Comparison of ENCODE assay signal across 19 cellular contexts in the genomic region with DNA sequence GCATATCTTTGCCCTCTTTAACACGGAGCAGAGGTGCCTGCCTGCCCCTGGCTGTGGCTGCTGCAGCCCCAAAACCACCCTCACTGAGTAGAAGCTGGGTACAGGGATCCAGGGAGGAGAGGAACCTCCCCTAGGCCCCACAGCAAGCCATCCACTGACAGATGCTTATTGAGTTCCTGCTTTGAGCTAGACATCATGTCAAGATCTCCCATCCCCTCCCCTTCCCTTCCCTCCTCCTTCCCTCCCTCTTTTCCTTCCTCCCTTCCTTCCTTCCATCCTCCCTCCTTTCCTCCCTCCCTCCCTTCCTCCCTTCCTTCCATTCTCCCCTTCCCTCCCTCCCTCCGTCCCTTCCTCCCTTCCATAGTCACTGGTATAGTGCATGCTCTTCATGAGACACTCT. TPM values are rescaled to one million over a fixed set of nuclear protein-coding genes. Genes with fewer than 3 reads are reported as not detected.
DNase-seq lines count a peak whose midpoint lies in the region; ATAC-seq and TF ChIP-seq lines count a peak whose summit lies in the region.
"Had no signal": no experiment of that assay in that cellular context is flagged by ENCODE, and none has a peak within 500 bp of the region (broad histone marks: within the 10 kb centered on the region; RNA-seq: fewer than 3 reads in every experiment).

No MANE protein-coding gene starts in this region.

- H3K27me3 ChIP-seq in gastroesophageal sphincter (peaks cover 34% of the 10 kb centered on the region), stomach (peaks cover 0 to 47% (median 10%) of the 10 kb centered on the region in 3 donors), testis (no peaks in the 10 kb centered on the region)
- H3K27me3 ChIP-seq: tibial nerve had no signal

- WGBS in gastroesophageal sphincter (ENCODE audit: low coverage in 1 of 2), 2 donors = 40 to 43% methylated on average over 1 of the region's 2 CpGs
- WGBS in stomach, 5 donors = 48 to 79% (median 70%) methylated on average over 2 of the region's 2 CpGs
- 77 to 86% methylated on average over 2 of the region's 2 CpGs for WGBS in testis, 2 donors

- peaks cover 25% of the 10 kb centered on the region for H3K4me1 Mint-ChIP-seq in activated naive CD8-positive, alpha-beta T cell treated with anti-CD3 and anti-CD28 coated beads, Interleukin-2, amount 10 ng/mL, durations not matched to agents 7 days and 5 days
- peaks cover 16% of the 10 kb centered on the region for H3K4me1 Mint-ChIP-seq in activated naive CD8-positive, alpha-beta T cell treated with anti-CD3 and anti-CD28 coated beads for 36 hours

- ATAC-seq in activated naive CD8-positive, alpha-beta T cell treated with anti-CD3 and anti-CD28 coated beads, Interleukin-2, amount 10 ng/mL, durations not matched to agents 7 days and 5 days (ENCODE audit: low read depth) = no peak
- ATAC-seq in gastroesophageal sphincter = no peak

- TF ChIP-seq CTCF in gastroesophageal sphincter (IDR thresholded peaks at IDR 0.05) (no peak), stomach (IDR thresholded peaks at IDR 0.05) (no peak), testis (IDR thresholded peaks at IDR 0.05) (no peak)

- no peaks in the 10 kb centered on the region for H3K9me3 ChIP-seq in gastroesophageal sphincter
- no peaks in the 10 kb centered on the region for H3K9me3 ChIP-seq in stomach
- no peaks in the 10 kb centered on the region for H3K9me3 ChIP-seq in testis
- H3K9me3 ChIP-seq: ascending aorta, neutrophil, tibial nerve had no signal

- H3K4me3 Mint-ChIP-seq in activated naive CD8-positive, alpha-beta T cell treated with anti-CD3 and anti-CD28 coated beads, Interleukin-2, amount 10 ng/mL, durations not matched to agents 7 days and 5 days = no peak overlapping the region
- H3K4me3 Mint-ChIP-seq in activated naive CD8-positive, alpha-beta T cell treated with anti-CD3 and anti-CD28 coated beads for 36 hours = no peak overlapping the region
- H3K4me3 Mint-ChIP-seq: CD4-positive, alpha-beta memory T cell; immature natural killer cell had no signal

- TF ChIP-seq POLR2A in gastroesophageal sphincter (IDR thresholded peaks at IDR 0.05) (no peak), stomach (IDR thresholded peaks at IDR 0.05) (no peak), testis (IDR thresholded peaks at IDR 0.05) (no peak)

- POLR2A ChIA-PET in activated naive CD8-positive, alpha-beta T cell treated with anti-CD3 and anti-CD28 coated beads, Interleukin-2, amount 10 ng/mL, durations not matched to agents 7 days and 5 days (lab: Charles Lee) = no interaction called here

- H3K9me3 Mint-ChIP-seq in activated naive CD8-positive, alpha-beta T cell treated with anti-CD3 and anti-CD28 coated beads, Interleukin-2, amount 10 ng/mL, durations not matched to agents 7 days and 5 days = no peaks in the 10 kb centered on the region
- no peaks in the 10 kb centered on the region for H3K9me3 Mint-ChIP-seq in activated naive CD8-positive, alpha-beta T cell treated with anti-CD3 and anti-CD28 coated beads for 36 hours
- H3K9me3 Mint-ChIP-seq: immature natural killer cell had no signal

- H3K36me3 ChIP-seq in gastroesophageal sphincter (no peaks in the 10 kb centered on the region), stomach (no peaks in the 10 kb centered on the region), testis (ENCODE audit: low read depth, missing control alignments) (no peaks in the 10 kb centered on the region)
- H3K36me3 ChIP-seq: ascending aorta, neutrophil, tibial nerve had no signal

- intact Hi-C loops in stomach (cut with DNase I; ENCODE audit: low total_unique reads) = no loop called here
- intact Hi-C loops in testis (cut with DNase I; ENCODE audit: low total_unique reads) = no loop called here

- no peak overlapping the region for H3K4me3 ChIP-seq in gastroesophageal sphincter
- H3K4me3 ChIP-seq in stomach = no peak overlapping the region
- H3K4me3 ChIP-seq in testis = no peak overlapping the region
- H3K4me3 ChIP-seq: ascending aorta, PC-9, tibial nerve had no signal

- H3K27ac ChIP-seq in gastroesophageal sphincter (peak overlapping the region in 3 of 4 donors; percentile 5 to 81 (median 43)), stomach (peak overlapping the region in 3 of 5 donors; percentile 67 to 75 (median 73)), testis (no peak overlapping the region)
- H3K27ac ChIP-seq: ascending aorta, neutrophil, PC-9, VCaP had no signal

- peaks cover 37% of the 10 kb centered on the region for H3K27me3 Mint-ChIP-seq in activated naive CD8-positive, alpha-beta T cell treated with anti-CD3 and anti-CD28 coated beads, Interleukin-2, amount 10 ng/mL, durations not matched to agents 7 days and 5 days
- peaks cover 29% of the 10 kb centered on the region for H3K27me3 Mint-ChIP-seq in activated naive CD8-positive, alpha-beta T cell treated with anti-CD3 and anti-CD28 coated beads for 36 hours

- H3K27ac Mint-ChIP-seq in activated naive CD8-positive, alpha-beta T cell treated with anti-CD3 and anti-CD28 coated beads, Interleukin-2, amount 10 ng/mL, durations not matched to agents 7 days and 5 days = peak overlapping the region; percentile 65
- no peak overlapping the region for H3K27ac Mint-ChIP-seq in activated naive CD8-positive, alpha-beta T cell treated with anti-CD3 and anti-CD28 coated beads for 36 hours
- H3K27ac Mint-ChIP-seq: CD4-positive, alpha-beta memory T cell had no signal

- peaks cover 0 to 36% (median 17%) of the 10 kb centered on the region in 3 donors for H3K4me1 ChIP-seq in gastroesophageal sphincter
- peaks cover 16 to 41% (median 37%) of the 10 kb centered on the region in 4 donors for H3K4me1 ChIP-seq in stomach
- H3K4me1 ChIP-seq in testis = peaks cover 15% of the 10 kb centered on the region

- TF ChIP-seq EP300 in gastroesophageal sphincter (IDR thresholded peaks at IDR 0.05) (no peak), stomach (IDR thresholded peaks at IDR 0.05) (no peak)

- DNase-seq in activated naive CD8-positive, alpha-beta T cell treated with anti-CD3 and anti-CD28 coated beads, Interleukin-2, amount 10 ng/mL, durations not matched to agents 7 days and 5 days = no peak
- no peak for DNase-seq in activated naive CD8-positive, alpha-beta T cell treated with anti-CD3 and anti-CD28 coated beads for 36 hours
- DNase-seq in stomach = no peak
- no peak for DNase-seq in glomerular visceral epithelial cell (ENCODE audit: extremely low spot score)
- no peak for DNase-seq in testis
- DNase-seq: activated effector memory CD4-positive, alpha-beta T cell treated with Interleukin-2 at 50 U/mL for 16 hours; CD4-positive, alpha-beta memory T cell; DMS79 treated with DMSO at 0.1 percent for 48 hours; midbrain; NCI-H2171 treated with DMSO at 0.1 percent for 48 hours; NCI-H774; PC-9; stimulated activated CD4-positive, alpha-beta T cell treated with anti-CD3 and anti-CD28 coated beads, Interleukin-4, amount 100 ng/mL, for 4 hours had no signal

- H3K36me3 Mint-ChIP-seq in activated naive CD8-positive, alpha-beta T cell treated with anti-CD3 and anti-CD28 coated beads, Interleukin-2, amount 10 ng/mL, durations not matched to agents 7 days and 5 days = no peaks in the 10 kb centered on the region
- H3K36me3 Mint-ChIP-seq in activated naive CD8-positive, alpha-beta T cell treated with anti-CD3 and anti-CD28 coated beads for 36 hours = no peaks in the 10 kb centered on the region
- H3K36me3 Mint-ChIP-seq: CD4-positive, alpha-beta memory T cell; immature natural killer cell had no signal

RNA-seq across cellular contexts. Expression of a gene that starts 29.3 kb away (rescaled TPM):
- 10 to 100 TPM; 72.6 to 72.7 TPM for total RNA-seq in activated naive CD8-positive, alpha-beta T cell treated with anti-CD3 and anti-CD28 coated beads, Interleukin-2, amount 10 ng/mL, durations not matched to agents 7 days and 5 days
- 10 to 100 TPM; 23.4 to 24.3 TPM for total RNA-seq in activated naive CD8-positive, alpha-beta T cell treated with anti-CD3 and anti-CD28 coated beads for 36 hours
- 100 to 1,000 TPM in 1 of 4 donors, 10 to 100 TPM in 3; 71.1 to 130 (median 83.1) TPM for total RNA-seq in gastroesophageal sphincter
- 100 to 1,000 TPM in 2 of 5 donors, 10 to 100 TPM in 3; 48.4 to 204 (median 92.7) TPM for total RNA-seq in stomach
- polyA plus RNA-seq in stomach = 10 to 100 TPM; 54.3 to 62.3 (median 60.1) TPM
- 100 to 1,000 TPM; 103 to 133 TPM for total RNA-seq in testis
- polyA plus RNA-seq in testis (ENCODE audit: insufficient read depth, low read depth, low replicate concordance) = 79.8 TPM

RNA-seq across cellular contexts. Expression of a gene that starts 29.6 kb away (rescaled TPM):
- total RNA-seq in activated naive CD8-positive, alpha-beta T cell treated with anti-CD3 and anti-CD28 coated beads, Interleukin-2, amount 10 ng/mL, durations not matched to agents 7 days and 5 days = 10 to 100 TPM; 12.3 to 14.3 TPM
- 10 to 100 TPM; 16.9 to 19.4 TPM for total RNA-seq in activated naive CD8-positive, alpha-beta T cell treated with anti-CD3 and anti-CD28 coated beads for 36 hours
- 10 to 100 TPM; 18.2 to 27.5 (median 24.5) TPM for total RNA-seq in gastroesophageal sphincter
- total RNA-seq in stomach = 10 to 100 TPM in 2 of 5 donors, 1 to 10 TPM in 1, not detected in 2; 8.1 to 61.3 (median 13.0) TPM
- polyA plus RNA-seq in stomach = 10 to 100 TPM; 31.8 to 36.5 (median 34.1) TPM
- 100 to 1,000 TPM in 1 of 2 donors, 10 to 100 TPM in 1; 69.3 to 131 TPM for total RNA-seq in testis
- polyA plus RNA-seq in testis (ENCODE audit: insufficient read depth, low read depth, low replicate concordance) = 164 TPM

RNA-seq across cellular contexts. Expression of a gene that starts 43.3 kb away (rescaled TPM):
- 1 to 10 TPM; 1.2 to 1.4 TPM for total RNA-seq in activated naive CD8-positive, alpha-beta T cell treated with anti-CD3 and anti-CD28 coated beads, Interleukin-2, amount 10 ng/mL, durations not matched to agents 7 days and 5 days
- under 1 TPM; 0.37 to 0.58 TPM for total RNA-seq in activated naive CD8-positive, alpha-beta T cell treated with anti-CD3 and anti-CD28 coated beads for 36 hours
- total RNA-seq in gastroesophageal sphincter (10 to 100 TPM in 2 of 4 donors, 1 to 10 TPM in 2; 8.6 to 22.3 (median 14.4) TPM), stomach (10 to 100 TPM; 20.1 to 60.8 (median 25.0) TPM), testis (1 to 10 TPM; 8.0 to 9.8 TPM)
- polyA plus RNA-seq in stomach (1 to 10 TPM; 2.3 to 4.8 (median 3.5) TPM), testis (ENCODE audit: insufficient read depth, low read depth, low replicate concordance) (10.7 TPM)
- polyA plus RNA-seq: CD4-positive, alpha-beta memory T cell had no signal

RNA-seq across cellular contexts. Expression of a gene that starts 55.1 kb away (rescaled TPM):
- total RNA-seq in activated naive CD8-positive, alpha-beta T cell treated with anti-CD3 and anti-CD28 coated beads, Interleukin-2, amount 10 ng/mL, durations not matched to agents 7 days and 5 days = 100 to 1,000 TPM; 149 to 152 TPM
- total RNA-seq in activated naive CD8-positive, alpha-beta T cell treated with anti-CD3 and anti-CD28 coated beads for 36 hours = 10 to 100 TPM; 86.8 to 91.3 TPM
- total RNA-seq in gastroesophageal sphincter = 10 to 100 TPM; 41.7 to 83.9 (median 58.1) TPM
- total RNA-seq in stomach = 100 to 1,000 TPM in 1 of 5 donors, 10 to 100 TPM in 4; 15.2 to 217 (median 62.2) TPM
- polyA plus RNA-seq in stomach = 10 to 100 TPM; 41.0 to 62.7 (median 49.0) TPM
- total RNA-seq in testis = 100 to 1,000 TPM; 114 to 115 TPM
- 159 TPM for polyA plus RNA-seq in testis (ENCODE audit: insufficient read depth, low read depth, low replicate concordance)

Comparison
In these comparisons a context has a peak if more than half of its experiments do, and no peak if none do; other contexts are left out.
1. H3K27ac ChIP-seq: peak in gastroesophageal sphincter (3 of 4) and stomach (3 of 5); none in testis (0 of 2).